ENCODE assay signal across 8 cellular contexts in genomic region chr7:102272075-102272916, GRCh38. TPM values are rescaled to one million over a fixed set of nuclear protein-coding genes. Genes with fewer than 3 reads are reported as not detected.
DNase-seq lines count a peak whose midpoint lies in the region; ATAC-seq lines count a peak whose summit lies in the region.

No MANE protein-coding gene starts in this region.

- no peaks in the 10 kb centered on the region for H3K9me3 Mint-ChIP-seq in activated CD8-positive, alpha-beta T cell treated with anti-CD3 and anti-CD28 coated beads, Interleukin-2, amount 10 ng/mL, durations not matched to agents 7 days and 5 days (ENCODE audit: insufficient read depth)

- DNase-seq in AML-193 (lab: John Stamatoyannopoulos, UW) (peak; percentile 39 to 46), NCI-H460 (ENCODE audit: extremely low read depth, low read depth) (peak; percentile 80), medulla oblongata (ENCODE audit: extremely low spot score) (peak; percentile 82), OCI-M2 (lab: John Stamatoyannopoulos, UW; ENCODE audit: unreplicated experiment) (no peak)
- peak; percentile 76 for DNase-seq in activated CD8-positive, alpha-beta T cell treated with anti-CD3 and anti-CD28 coated beads, Interleukin-2, amount 10 ng/mL, durations not matched to agents 7 days and 5 days
- peak; percentile 78 for DNase-seq in effector CD4-positive, alpha-beta T cell
- peak; percentile 49 for DNase-seq in stimulated activated CD8-positive, alpha-beta memory T cell treated with anti-CD3 and anti-CD28 coated beads, Interleukin-12 subunit alpha, Interleukin-12 subunit beta, amount 100 ng/mL, for 4 hours (ENCODE audit: low read depth)

- no peak overlapping the region for H3K4me3 Mint-ChIP-seq in activated CD8-positive, alpha-beta T cell treated with anti-CD3 and anti-CD28 coated beads, Interleukin-2, amount 10 ng/mL, durations not matched to agents 7 days and 5 days

- no peak overlapping the region for H3K27ac Mint-ChIP-seq in activated CD8-positive, alpha-beta T cell treated with anti-CD3 and anti-CD28 coated beads, Interleukin-2, amount 10 ng/mL, durations not matched to agents 7 days and 5 days

- H3K27me3 Mint-ChIP-seq in activated CD8-positive, alpha-beta T cell treated with anti-CD3 and anti-CD28 coated beads, Interleukin-2, amount 10 ng/mL, durations not matched to agents 7 days and 5 days (ENCODE audit: low read depth): no peaks in the 10 kb centered on the region

- ATAC-seq in GM19463 (IDR thresholded peaks at IDR 0.05; ENCODE audit: unreplicated experiment): peak; percentile 44
- ATAC-seq in activated CD8-positive, alpha-beta T cell treated with anti-CD3 and anti-CD28 coated beads, Interleukin-2, amount 10 ng/mL, durations not matched to agents 7 days and 5 days: peak; percentile 89

- CTCF ChIA-PET in activated CD8-positive, alpha-beta T cell treated with anti-CD3 and anti-CD28 coated beads, Interleukin-2, amount 10 ng/mL, durations not matched to agents 7 days and 5 days (lab: Charles Lee): interaction anchor here (0.9 to 1.7 kb wide), 6 partner anchors 10 to 735 kb away, joined by 3 to 7 read pairs (median 4); no protein-coding TSS in a partner anchor

- POLR2A ChIA-PET in activated CD8-positive, alpha-beta T cell treated with anti-CD3 and anti-CD28 coated beads, Interleukin-2, amount 10 ng/mL, durations not matched to agents 7 days and 5 days (lab: Charles Lee): interaction anchor here (0.6 kb wide), 1 partner anchor 36 kb away, joined by 3 read pairs; no protein-coding TSS in a partner anchor

- no peaks in the 10 kb centered on the region for H3K4me1 Mint-ChIP-seq in activated CD8-positive, alpha-beta T cell treated with anti-CD3 and anti-CD28 coated beads, Interleukin-2, amount 10 ng/mL, durations not matched to agents 7 days and 5 days (ENCODE audit: low read depth)

- H3K36me3 Mint-ChIP-seq in activated CD8-positive, alpha-beta T cell treated with anti-CD3 and anti-CD28 coated beads, Interleukin-2, amount 10 ng/mL, durations not matched to agents 7 days and 5 days (ENCODE audit: low read depth): no peaks in the 10 kb centered on the region

RNA-seq across cellular contexts. Expression of gene SH2B2, which starts 14.4 kb away (rescaled TPM):
- total RNA-seq in NCI-H460 (2014; rRNA removed; shearing (Covaris generic)): 3.2 and 3.3 TPM in 2 replicates
- 7.5 and 16.9 TPM in 2 replicates for polyA plus RNA-seq in NCI-H460 (2014; cell fraction: nucleus; rRNA removed)
- total RNA-seq in activated CD8-positive, alpha-beta T cell treated with anti-CD3 and anti-CD28 coated beads, Interleukin-2, amount 10 ng/mL, durations not matched to agents 7 days and 5 days: under 1 TPM; 0.16 to 0.52 TPM
